ENCODE assay signal across 27 cellular contexts in the genomic region with DNA sequence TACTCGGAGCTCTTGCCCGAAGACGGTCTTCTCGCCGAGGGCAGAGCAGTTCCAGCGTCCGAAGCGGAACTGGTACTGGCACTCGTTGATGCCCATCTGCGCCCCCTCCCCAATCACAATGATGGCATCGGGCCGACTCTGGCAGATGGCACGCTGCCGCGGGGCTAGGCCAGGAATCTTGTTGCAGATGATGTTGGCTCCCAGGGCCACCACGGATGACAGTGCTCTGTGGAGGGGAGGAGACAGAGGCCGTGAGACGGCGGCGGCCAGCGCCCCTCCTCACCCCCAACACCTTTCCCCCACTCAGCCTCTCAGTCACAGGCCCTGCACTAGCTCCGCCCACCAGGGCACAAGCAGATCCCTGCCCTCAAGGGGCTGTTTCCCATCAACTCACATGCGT. TPM values are rescaled to one million over a fixed set of nuclear protein-coding genes. Genes with fewer than 3 reads are reported as not detected.
"Had no signal": no experiment of that assay in that cellular context is flagged by ENCODE, and none has a peak within 500 bp of the region (broad histone marks: within the 10 kb centered on the region; RNA-seq: fewer than 3 reads in every experiment).

No MANE protein-coding gene starts in this region.

- DNase-seq: Kasumi-1, MM.1S, NCI-H1092 treated with DMSO at 0.1 percent for 48 hours, NCI-H1417, NCI-H1436 treated with DMSO at 0.1 percent for 48 hours, NCI-H187, NCI-H2029, NCI-H2081 treated with DMSO at 0.1 percent for 48 hours, NCI-H2171, NCI-H226, NCI-H510A, NCI-H524 treated with DMSO at 0.1 percent for 48 hours, NCI-H69, NCI-H774, RPMI8226, SHP77, SK-N-SH, SW 1271, T-cell had no signal

- H3K27ac ChIP-seq: HL-60, KMS-11 had no signal

- H3K9ac ChIP-seq: KMS-11, SK-N-SH had no signal

- H3K4me2 ChIP-seq: KMS-11, SK-N-SH had no signal

- H3K4me3 ChIP-seq: K562 had no signal

- H3K9me3 ChIP-seq: SK-N-SH had no signal

- H3K9me3 Mint-ChIP-seq: IgD-negative memory B cell; T-cell; T-helper 1 cell treated with Interleukin-12 subunit alpha and Interleukin-12 subunit beta and Interleukin-4 antibody, amounts not matched to agents 30 μg/mL and 1 μg/mL, for 36 hours had no signal

- FAIRE-seq: HTR-8/SVneo, K562, RCC 7860 had no signal

- H3K36me3 Mint-ChIP-seq: IgD-negative memory B cell, T-cell had no signal

- H3K4me3 Mint-ChIP-seq: T-cell; T-helper 1 cell treated with Interleukin-12 subunit alpha and Interleukin-12 subunit beta and Interleukin-4 antibody, amounts not matched to agents 30 μg/mL and 1 μg/mL, for 36 hours had no signal

- ATAC-seq: K562, T-cell had no signal

- H3K27ac Mint-ChIP-seq: IgD-negative memory B cell; T-cell; T-helper 1 cell treated with Interleukin-12 subunit alpha and Interleukin-12 subunit beta and Interleukin-4 antibody, amounts not matched to agents 30 μg/mL and 1 μg/mL, for 36 hours had no signal

RNA-seq across cellular contexts. Expression of a gene that starts 27.0 kb away (rescaled TPM):
- total RNA-seq: K562, SK-MEL-5 had no signal
- polyA plus RNA-seq: IgD-negative memory B cell, K562 had no signal
